Comparison of ENCODE assay signal across 8 cellular contexts in the genomic region with DNA sequence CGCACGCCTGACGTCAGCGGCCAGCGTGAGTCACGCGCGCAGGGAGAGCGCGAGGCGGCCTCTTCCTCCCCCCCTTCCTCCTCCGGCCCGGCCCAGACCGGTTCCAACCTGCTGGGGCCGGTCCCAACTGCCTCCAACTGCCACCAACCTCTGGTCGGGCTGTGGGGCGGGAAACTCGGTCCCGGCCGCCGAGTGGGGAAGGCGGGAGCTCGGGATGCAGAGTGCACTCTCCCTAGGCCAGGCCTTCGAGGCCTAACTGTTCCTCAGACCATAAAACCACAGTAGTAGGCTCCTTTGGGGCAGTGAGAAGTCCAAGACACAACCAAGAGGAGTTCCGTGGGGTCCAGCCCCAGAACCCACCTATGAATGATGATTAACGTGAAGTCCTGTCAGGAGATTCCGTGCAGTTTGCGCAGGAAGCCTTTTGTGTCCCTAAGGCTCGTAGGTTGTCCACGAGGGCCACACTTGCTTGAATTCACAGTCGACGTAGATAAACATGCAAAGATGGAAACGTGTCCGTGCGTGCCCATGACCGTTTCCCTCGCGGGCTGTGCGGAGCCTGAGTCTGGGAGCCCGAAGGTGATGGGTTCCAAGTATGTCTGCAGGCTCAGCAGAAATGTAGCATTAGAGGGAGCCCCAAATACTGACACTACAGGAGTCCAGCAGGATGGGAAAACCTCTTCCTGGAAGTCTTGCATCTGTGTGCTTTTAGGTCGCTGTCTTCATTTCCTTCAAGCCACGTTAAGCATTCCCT. TPM values are rescaled to one million over a fixed set of nuclear protein-coding genes. Genes with fewer than 3 reads are reported as not detected.
DNase-seq lines count a peak whose midpoint lies in the region; ATAC-seq and TF ChIP-seq lines count a peak whose summit lies in the region.

No MANE protein-coding gene starts in this region.

- peak; percentile 73 for DNase-seq in AG04450 (ENCODE audit: low read depth, low spot score)
- DNase-seq in NCI-H2227 treated with DMSO at 0.1 percent for 48 hours (lab: John Stamatoyannopoulos, UW) = peak; percentile 95
- peak; percentile 23 for DNase-seq in activated CD4-positive, alpha-beta T cell treated with anti-CD3 and anti-CD28 coated beads for 1 hour
- DNase-seq in dorsolateral prefrontal cortex = peak; percentile 73 to 89 (median 82)
- DNase-seq in lower lobe of right lung = peak; percentile 93
- peak; percentile 82 to 83 for DNase-seq in stimulated activated CD4-positive, alpha-beta T cell treated with anti-CD3 and anti-CD28 coated beads, Interleukin-4, amount 100 ng/mL, for 48 hours (ENCODE audit: low read depth in 2 of 2)

- peak overlapping the region; percentile 74 for H3K4me3 ChIP-seq in AG04450 (ENCODE audit: low read depth, low read length)
- H3K4me3 ChIP-seq in dorsolateral prefrontal cortex = peak overlapping the region; percentile 55 to 94 (median 77)
- peak overlapping the region; percentile 59 for H3K4me3 ChIP-seq in lower lobe of right lung

- H3K27ac ChIP-seq in AG04450 (ENCODE audit: low read depth, low read length) (peak overlapping the region; percentile 100), dorsolateral prefrontal cortex (peak overlapping the region; percentile 95 to 100 (median 100)), lower lobe of right lung (peak overlapping the region; percentile 97)

- TF ChIP-seq CTCF in AG04450 (IDR thresholded peaks at IDR 0.05; ENCODE audit: low read depth, low read length) = no peak
- peak in 2 of 56 donors; percentile 3 to 10 for TF ChIP-seq CTCF in dorsolateral prefrontal cortex (IDR thresholded peaks at IDR 0.05 in 54 of 56, conservative IDR thresholded peaks at IDR 0.05 in 2 of 56; ENCODE audit: low read depth in 1 of 56, partially characterized antibody in 56 of 56)
- no peak for TF ChIP-seq CTCF in lower lobe of right lung (IDR thresholded peaks at IDR 0.05)

- H3K27me3 ChIP-seq in AG04450 (ENCODE audit: control insufficient read depth, insufficient read depth, low read length) (no peaks in the 10 kb centered on the region), dorsolateral prefrontal cortex (no peaks in the 10 kb centered on the region), lower lobe of right lung (ENCODE audit: low read depth) (no peaks in the 10 kb centered on the region)

- POLR2A ChIA-PET in AG04450 (lab: Yijun Ruan, JAX) = interaction anchor here (0.6 to 1.5 kb wide), 6 partner anchors 10 to 456 kb away, joined by 3 to 14 read pairs (median 6); partner anchors contain the start of gene TRIM65

- CTCF ChIA-PET in AG04450 (lab: Charles Lee) = interaction anchor here (0.6 to 1.3 kb wide), 6 partner anchors 20 to 76 kb away, joined by 3 read pairs; partner anchors contain the start of gene WBP2

- H3K36me3 ChIP-seq in lower lobe of right lung = no peaks in the 10 kb centered on the region

- intact Hi-C loops in dorsolateral prefrontal cortex (cut with DNase I) = loop anchor here (2.0 to 5.0 kb wide), 2 partner anchors 70 to 92 kb away; partner anchors contain the start of genes WBP2 (in 2 of the 2) and TRIM47 (in 1 of the 2)
- intact Hi-C loops in lower lobe of right lung (cut with DNase I) = no loop called here

- ATAC-seq in GM18519 (IDR thresholded peaks at IDR 0.05; ENCODE audit: low FRiP score, unreplicated experiment) (peak; percentile 29), HG03064 (IDR thresholded peaks at IDR 0.05; ENCODE audit: low read depth, unreplicated experiment) (peak; percentile 24), lower lobe of right lung (peak; percentile 93 to 96)

- H3K4me1 ChIP-seq in lower lobe of right lung = peaks cover 45% of the 10 kb centered on the region

- H3K9me3 ChIP-seq in AG04450 (ENCODE audit: control insufficient read depth, insufficient read depth, low read length) (no peaks in the 10 kb centered on the region; the same call in 1 of the 2 replicates), lower lobe of right lung (no peaks in the 10 kb centered on the region)

RNA-seq across cellular contexts. Expression of gene UNK, which starts 0.6 kb away (rescaled TPM):
- 11.1 and 11.4 TPM in 2 replicates for polyA plus RNA-seq in AG04450 (2011; rRNA removed)
- 11.3 and 13.7 TPM in 2 replicates for polyA minus RNA-seq in AG04450 (2011; rRNA and poly(A)+ RNA removed)
- total RNA-seq in dorsolateral prefrontal cortex = 10 to 100 TPM; 20.6 to 51.6 (median 29.4) TPM
- total RNA-seq in lower lobe of right lung = 31.1 TPM

RNA-seq across cellular contexts. Expression of gene GALK1, which starts 20.2 kb away (rescaled TPM):
- polyA plus RNA-seq in AG04450 (2011; rRNA removed) = 12.4 and 16.8 TPM in 2 replicates
- polyA minus RNA-seq in AG04450 (2011; rRNA and poly(A)+ RNA removed) = 9.2 and 17.0 TPM in 2 replicates
- total RNA-seq in dorsolateral prefrontal cortex (10 to 100 TPM in 114 of 120 experiments, 1 to 10 TPM in 6; 6.0 to 32.0 (median 16.1) TPM), lower lobe of right lung (34.0 TPM)

RNA-seq across cellular contexts. Expression of gene UNC13D, which starts 59.0 kb away (rescaled TPM):
- 0.11 and 0.16 TPM in 2 replicates for polyA plus RNA-seq in AG04450 (2011; rRNA removed)
- polyA minus RNA-seq in AG04450 (2011; rRNA and poly(A)+ RNA removed) = 0.14 and 0.56 TPM in 2 replicates
- 10 to 100 TPM in 85 of 120 experiments, 1 to 10 TPM in 35; 3.9 to 40.2 (median 13.0) TPM for total RNA-seq in dorsolateral prefrontal cortex
- total RNA-seq in lower lobe of right lung = 118 TPM

Comparison
In these comparisons a context has a peak if more than half of its experiments do, and no peak if none do; other contexts are left out.
1. Peak in every context shown above with its lines: DNase-seq, ATAC-seq, H3K4me3 ChIP-seq and H3K27ac ChIP-seq.
2. DNase-seq: peak in every context shown above with its lines; median percentile 95 in NCI-H2227 treated with DMSO at 0.1 percent for 48 hours; 93 in lower lobe of right lung; 82 in stimulated activated CD4-positive, alpha-beta T cell treated with anti-CD3 and anti-CD28 coated beads, Interleukin-4, amount 100 ng/mL, for 48 hours; 82 in dorsolateral prefrontal cortex; 73 in AG04450; 23 in activated CD4-positive, alpha-beta T cell treated with anti-CD3 and anti-CD28 coated beads for 1 hour.
3. ATAC-seq: peak in every context shown above with its lines; median percentile 94 in lower lobe of right lung; 29 in GM18519; 24 in HG03064.